26 cellular contexts compared by ENCODE assay signal in genomic region chr1:155518484-155518883, GRCh38. TPM values are rescaled to one million over a fixed set of nuclear protein-coding genes. Genes with fewer than 3 reads are reported as not detected.
A peak's percentile ranks its signal among the peaks of the same experiment; 100 is the strongest.
DNase-seq lines count a peak whose midpoint lies in the region; ATAC-seq and TF ChIP-seq lines count a peak whose summit lies in the region.
"Had no signal": no experiment of that assay in that cellular context is flagged by ENCODE, and none has a peak within 500 bp of the region (broad histone marks: within the 10 kb centered on the region; RNA-seq: fewer than 3 reads in every experiment).

No MANE protein-coding gene starts in this region.

- H3K9me3 ChIP-seq in DOHH2 (ENCODE audit: control insufficient read depth, insufficient read depth, low read length): no peaks in the 10 kb centered on the region
- H3K9me3 ChIP-seq in SU-DHL-6 (ENCODE audit: insufficient read depth, low read length): no peaks in the 10 kb centered on the region
- H3K9me3 ChIP-seq in BE2C: no peaks in the 10 kb centered on the region
- H3K9me3 ChIP-seq in uterus: no peaks in the 10 kb centered on the region
- H3K9me3 ChIP-seq: Caco-2 had no signal

- no peaks in the 10 kb centered on the region for H3K9me2 ChIP-seq in DOHH2 (replicated peaks; ENCODE audit: control insufficient read depth, low read length)
- H3K9me2 ChIP-seq in SU-DHL-6 (replicated peaks; ENCODE audit: insufficient read depth, low read length): no peaks in the 10 kb centered on the region

- H3K27ac ChIP-seq in DOHH2 (ENCODE audit: low read depth, low read length) (peak overlapping the region; percentile 28; the same call in 1 of the 2 replicates), SU-DHL-6 (ENCODE audit: low read depth, low read length) (peak overlapping the region; percentile 19; the same call in 1 of the 2 replicates), uterus (no peak overlapping the region)
- H3K27ac ChIP-seq: 22Rv1, BLaER1, KMS-11 had no signal

- peaks cover 27% of the 10 kb centered on the region for H3K4me1 ChIP-seq in DOHH2 (ENCODE audit: control insufficient read depth, low read length)
- no peaks in the 10 kb centered on the region for H3K4me1 ChIP-seq in BE2C
- no peaks in the 10 kb centered on the region for H3K4me1 ChIP-seq in uterus
- H3K4me1 ChIP-seq: Caco-2 had no signal

- DNase-seq in T-helper 2 cell treated with Interferon-gamma antibody and Interleukin-4, amounts not matched to agents 5 μg/mL and 100 μg/mL, for 36 hours (ENCODE audit: low spot score): no peak
- no peak for DNase-seq in T-helper 2 cell
- no peak for DNase-seq in endothelial cell (ENCODE audit: low spot score)
- no peak for DNase-seq in BE2C
- no peak for DNase-seq in uterus
- DNase-seq: ACHN; Caco-2; CD4-positive, alpha-beta memory T cell; DMS79; GF-D8; IMR-90; NCI-H1048; NCI-H1417; NCI-H1694; NCI-H2029 treated with DMSO at 0.1 percent for 48 hours; NCI-H446 treated with DMSO at 0.1 percent for 48 hours; NCI-H526 treated with DMSO at 0.1 percent for 48 hours; SHP77 treated with DMSO at 0.1 percent for 48 hours; SW 1271 had no signal

- TF ChIP-seq POLR2A in uterus (IDR thresholded peaks at IDR 0.05): no peak

- peaks cover 18% of the 10 kb centered on the region; the same call in 1 of the 2 replicates for H4K20me1 ChIP-seq in DOHH2 (ENCODE audit: control insufficient read depth, insufficient read depth, low read depth, low read length)
- H4K20me1 ChIP-seq in SU-DHL-6 (ENCODE audit: low read depth, low read length): peaks cover 9% of the 10 kb centered on the region

- intact Hi-C loops in uterus (cut with DNase I; ENCODE audit: low total_unique reads): no loop called here

- ATAC-seq in HG02623 (IDR thresholded peaks at IDR 0.05; ENCODE audit: unreplicated experiment): no peak
- ATAC-seq: Panc1 had no signal

- H3K4me3 Mint-ChIP-seq in T-helper 2 cell treated with Interferon-gamma antibody and Interleukin-4, amounts not matched to agents 5 μg/mL and 100 μg/mL, for 36 hours: no peak overlapping the region
- H3K4me3 Mint-ChIP-seq in endothelial cell (ENCODE audit: unreplicated experiment): no peak overlapping the region

- peaks cover 91% of the 10 kb centered on the region for H3K79me2 ChIP-seq in DOHH2 (ENCODE audit: control insufficient read depth, low read length)
- H3K79me2 ChIP-seq in SU-DHL-6 (ENCODE audit: insufficient read depth, low read length): peaks cover 96% of the 10 kb centered on the region

- H3K27me3 Mint-ChIP-seq in T-helper 2 cell treated with Interferon-gamma antibody and Interleukin-4, amounts not matched to agents 5 μg/mL and 100 μg/mL, for 36 hours (ENCODE audit: low read depth): no peaks in the 10 kb centered on the region
- H3K27me3 Mint-ChIP-seq in endothelial cell (ENCODE audit: unreplicated experiment): no peaks in the 10 kb centered on the region
- H3K27me3 Mint-ChIP-seq: CD4-positive, alpha-beta memory T cell had no signal

- H2AFZ ChIP-seq in SU-DHL-6 (ENCODE audit: low read depth, low read length, severe bottlenecking): no peak overlapping the region

- H3K4me3 ChIP-seq in DOHH2 (ENCODE audit: low read length) (peak overlapping the region; percentile 31), SU-DHL-6 (ENCODE audit: insufficient read depth, low read length, poor library complexity, severe bottlenecking) (no peak overlapping the region), BE2C (ENCODE audit: low read depth, low read length) (no peak overlapping the region), uterus (no peak overlapping the region)
- H3K4me3 ChIP-seq: BLaER1 had no signal

- TF ChIP-seq CTCF in DOHH2 (IDR thresholded peaks at IDR 0.05; ENCODE audit: low read depth, low read length, poor library complexity, severe bottlenecking): no peak
- no peak for TF ChIP-seq CTCF in SU-DHL-6 (IDR thresholded peaks at IDR 0.05; ENCODE audit: insufficient read depth, low read length, poor library complexity, severe bottlenecking)
- no peak for TF ChIP-seq CTCF in endothelial cell (IDR thresholded peaks at IDR 0.05; ENCODE audit: unreplicated experiment)
- no peak for TF ChIP-seq CTCF in BE2C (IDR thresholded peaks at IDR 0.05; ENCODE audit: low read depth, low read length)
- no peak for TF ChIP-seq CTCF in uterus (IDR thresholded peaks at IDR 0.05)

- H3K36me3 ChIP-seq in DOHH2 (ENCODE audit: control insufficient read depth, low read length) (peaks cover 21% of the 10 kb centered on the region), SU-DHL-6 (ENCODE audit: low read length) (peaks cover 10% of the 10 kb centered on the region; the same call in 1 of the 2 replicates), BE2C (peaks cover 22% of the 10 kb centered on the region), uterus (no peaks in the 10 kb centered on the region)

- H3K4me2 ChIP-seq in DOHH2 (ENCODE audit: low read length) (peak overlapping the region; percentile 58), SU-DHL-6 (ENCODE audit: low read depth, low read length, poor library complexity, severe bottlenecking) (no peak overlapping the region)
- H3K4me2 ChIP-seq: BLaER1, KMS-11 had no signal

- peaks cover 30% of the 10 kb centered on the region for H3K4me1 Mint-ChIP-seq in T-helper 2 cell treated with Interferon-gamma antibody and Interleukin-4, amounts not matched to agents 5 μg/mL and 100 μg/mL, for 36 hours (ENCODE audit: low read depth)
- H3K4me1 Mint-ChIP-seq in endothelial cell (ENCODE audit: unreplicated experiment): peaks cover 12% of the 10 kb centered on the region

- peak overlapping the region; percentile 36 for H3K27ac Mint-ChIP-seq in T-helper 2 cell treated with Interferon-gamma antibody and Interleukin-4, amounts not matched to agents 5 μg/mL and 100 μg/mL, for 36 hours
- H3K27ac Mint-ChIP-seq in endothelial cell (ENCODE audit: unreplicated experiment): peak overlapping the region; percentile 6

- H3K27me3 ChIP-seq in DOHH2 (ENCODE audit: control insufficient read depth, low read length) (no peaks in the 10 kb centered on the region), SU-DHL-6 (ENCODE audit: low read length) (no peaks in the 10 kb centered on the region), BE2C (no peaks in the 10 kb centered on the region), uterus (no peaks in the 10 kb centered on the region)
- H3K27me3 ChIP-seq: BLaER1 had no signal

- no peaks in the 10 kb centered on the region for H3F3A ChIP-seq in DOHH2 (ENCODE audit: control insufficient read depth, insufficient read depth)
- H3F3A ChIP-seq in SU-DHL-6 (ENCODE audit: insufficient read depth): peaks cover 18% of the 10 kb centered on the region; the same call in 1 of the 2 replicates

- peaks cover 28% of the 10 kb centered on the region for H3K36me3 Mint-ChIP-seq in T-helper 2 cell treated with Interferon-gamma antibody and Interleukin-4, amounts not matched to agents 5 μg/mL and 100 μg/mL, for 36 hours (ENCODE audit: low read depth)
- H3K36me3 Mint-ChIP-seq in endothelial cell (ENCODE audit: low read depth, unreplicated experiment): peaks cover 6% of the 10 kb centered on the region

- H3K9me3 Mint-ChIP-seq in T-helper 2 cell treated with Interferon-gamma antibody and Interleukin-4, amounts not matched to agents 5 μg/mL and 100 μg/mL, for 36 hours: no peaks in the 10 kb centered on the region
- H3K9me3 Mint-ChIP-seq in endothelial cell (ENCODE audit: unreplicated experiment): no peaks in the 10 kb centered on the region
- H3K9me3 Mint-ChIP-seq: CD4-positive, alpha-beta memory T cell had no signal

- H3K9ac ChIP-seq in SU-DHL-6 (ENCODE audit: low read length): no peak overlapping the region
- H3K9ac ChIP-seq: BLaER1, KMS-11 had no signal

RNA-seq across cellular contexts. Expression of gene ASH1L, which starts 44.1 kb away (rescaled TPM):
- total RNA-seq in endothelial cell (ENCODE audit: unreplicated experiment) (28.5 TPM), uterus (100 to 1,000 TPM in 2 of 4 donors, 10 to 100 TPM in 2; 48.9 to 159 (median 99.8) TPM)
- 53.1 TPM for polyA plus RNA-seq in BE2C (2012; ENCODE audit: insufficient read depth, insufficient read length, low read depth)

Comparison
In these comparisons a context has a peak if more than half of its experiments do, and no peak if none do; other contexts are left out.
1. H3K27ac ChIP-seq: peak in DOHH2 (single experiment) and SU-DHL-6 (single experiment); none in uterus (0 of 2).